8 cellular contexts compared by ENCODE assay signal in genomic region chr19:16325671-16326400, GRCh38. TPM values are rescaled to one million over a fixed set of nuclear protein-coding genes. Genes with fewer than 3 reads are reported as not detected.
DNase-seq lines count a peak whose midpoint lies in the region; ATAC-seq, FAIRE-seq and TF ChIP-seq lines count a peak whose summit lies in the region.

No MANE protein-coding gene starts in this region.

- no peaks in the 10 kb centered on the region for H3K9me3 ChIP-seq in H1 (ENCODE audit: insufficient read depth in 2 of 2, low read depth in 1 of 2, low read length in 1 of 2)

- peak overlapping the region; percentile 83 for H3K18ac ChIP-seq in H1 (ENCODE audit: extremely low read depth, low read length)

- H2BK12ac ChIP-seq in H1 (ENCODE audit: low read depth, low read length) = no peak overlapping the region

- no peak for TF ChIP-seq POLR2A in H1 (IDR thresholded peaks at IDR 0.05; ENCODE audit: control extremely low read depth in 1 of 2, low read depth in 2 of 2, low read length in 2 of 2)

- no peaks in the 10 kb centered on the region for H3K79me2 ChIP-seq in H1 (ENCODE audit: control insufficient read depth in 1 of 2, insufficient read depth in 2 of 2, low read length in 2 of 2)

- H3K27ac ChIP-seq in H1 (ENCODE audit: low read depth, low read length) (no peak overlapping the region), urinary bladder (ENCODE audit: low read depth) (peak overlapping the region; percentile 61)

- H3K27me3 ChIP-seq in H1 (replicated peaks in 1 of 4; ENCODE audit: control insufficient read depth in 3 of 4, extremely low read depth in 1 of 4, insufficient read depth in 3 of 4, low read length in 3 of 4) = peaks cover 32 to 70% (median 62%) of the 10 kb centered on the region in 4 experiments

- TF ChIP-seq EP300 in H1 (IDR thresholded peaks at IDR 0.05; ENCODE audit: borderline replicate concordance in 1 of 2, low read depth in 2 of 2, low read length in 2 of 2) = no peak

- peak overlapping the region; percentile 98 for H3K4me3 Mint-ChIP-seq in activated CD8-positive, alpha-beta memory T cell treated with anti-CD3 and anti-CD28 coated beads, Interleukin-2, amount 10 ng/mL, durations not matched to agents 7 days and 5 days
- peak overlapping the region; percentile 58 for H3K4me3 Mint-ChIP-seq in activated CD4-positive, alpha-beta T cell treated with anti-CD3 and anti-CD28 coated beads for 36 hours
- peak overlapping the region; percentile 93 for H3K4me3 Mint-ChIP-seq in natural killer cell

- WGBS in H1 (ENCODE audit: extremely low coverage in 1 of 2, insufficient coverage in 1 of 2, insufficient read length in 1 of 2, insufficient replicate concordance in 2 of 2, low coverage in 1 of 2, low lambda C conversion rate in 2 of 2, missing lambda C conversion rate in 1 of 2), 2 experiments = 1% methylated on average over 76 of the region's 76 CpGs; no CpG with 5 or more reads in 1 of the 2 experiments
- WGBS in urinary bladder = 5% methylated on average over 76 of the region's 76 CpGs

- H3K23me2 ChIP-seq in H1 (ENCODE audit: low read depth, low read length) = peaks cover 19% of the 10 kb centered on the region; the same call in 1 of the 2 replicates

- H3K56ac ChIP-seq in H1 (replicated peaks; ENCODE audit: insufficient read length, low read depth, low read length) = no peak overlapping the region

- DNase-seq in activated CD8-positive, alpha-beta memory T cell treated with anti-CD3 and anti-CD28 coated beads, Interleukin-2, amount 10 ng/mL, durations not matched to agents 7 days and 5 days = peak; percentile 76
- DNase-seq in activated CD8-positive, alpha-beta memory T cell treated with anti-CD3 and anti-CD28 coated beads for 24 hours = no peak
- DNase-seq in activated CD4-positive, alpha-beta T cell treated with anti-CD3 and anti-CD28 coated beads for 36 hours = peak; percentile 50
- DNase-seq in H1 (ENCODE audit: low read depth in 1 of 2, low spot score in 2 of 2) (peak in 1 of 2 experiments; percentile 87), natural killer cell (peak; percentile 61)

- TF ChIP-seq CTCF in H1 (IDR thresholded peaks at IDR 0.05; ENCODE audit: control extremely low read depth in 1 of 3, insufficient read depth in 1 of 3, low read depth in 1 of 3, low read length in 3 of 3) = peak in 2 of 3 experiments; percentile 0 to 5; a peak in 3 of 4 replicates
- TF ChIP-seq CTCF in natural killer cell (IDR thresholded peaks at IDR 0.05) = no peak

- H3K27me3 Mint-ChIP-seq in activated CD8-positive, alpha-beta memory T cell treated with anti-CD3 and anti-CD28 coated beads, Interleukin-2, amount 10 ng/mL, durations not matched to agents 7 days and 5 days = peaks cover 42% of the 10 kb centered on the region
- H3K27me3 Mint-ChIP-seq in activated CD4-positive, alpha-beta T cell treated with anti-CD3 and anti-CD28 coated beads for 36 hours = peaks cover 29% of the 10 kb centered on the region
- H3K27me3 Mint-ChIP-seq in natural killer cell (ENCODE audit: low read depth in 2 of 2) = peaks cover 0 to 3% of the 10 kb centered on the region in 2 donors

- peak overlapping the region; percentile 92 for H2AFZ ChIP-seq in H1 (ENCODE audit: low read length)

- H3K14ac ChIP-seq in H1 (ENCODE audit: insufficient read length) = no peak overlapping the region

- H3K4me1 Mint-ChIP-seq in activated CD8-positive, alpha-beta memory T cell treated with anti-CD3 and anti-CD28 coated beads, Interleukin-2, amount 10 ng/mL, durations not matched to agents 7 days and 5 days = peaks cover 59% of the 10 kb centered on the region
- H3K4me1 Mint-ChIP-seq in activated CD4-positive, alpha-beta T cell treated with anti-CD3 and anti-CD28 coated beads for 36 hours = peaks cover 49% of the 10 kb centered on the region
- peaks cover 32 to 45% of the 10 kb centered on the region in 2 donors for H3K4me1 Mint-ChIP-seq in natural killer cell

- H3K4me1 ChIP-seq in H1 (replicated peaks in 1 of 4; ENCODE audit: control insufficient read depth in 3 of 4, insufficient read depth in 4 of 4, low read length in 3 of 4) = peaks cover 0 to 6% (median 0%) of the 10 kb centered on the region in 4 experiments; a peak in 3 of 7 replicates
- no peaks in the 10 kb centered on the region for H3K4me1 ChIP-seq in urinary bladder (ENCODE audit: insufficient read depth)

- peaks cover 0 to 4% (median 0%) of the 10 kb centered on the region in 4 experiments; a peak in 1 of 8 replicates for H3K36me3 ChIP-seq in H1 (ENCODE audit: control insufficient read depth in 2 of 4, insufficient read depth in 4 of 4, low read length in 3 of 4)
- no peaks in the 10 kb centered on the region for H3K36me3 ChIP-seq in urinary bladder (ENCODE audit: insufficient read depth)

- H2BK15ac ChIP-seq in H1 (ENCODE audit: low read length) = no peak overlapping the region

- no peak overlapping the region for H4K5ac ChIP-seq in H1 (ENCODE audit: insufficient read length, low read depth, low read length)

- intact Hi-C loops in activated CD4-positive, alpha-beta T cell treated with anti-CD3 and anti-CD28 coated beads for 36 hours (cut with DNase I, micrococcal nuclease) = loop anchor here in 1 of 2 experiments (2.0 to 5.0 kb wide), 2 partner anchors 41 to 1521 kb away; partner anchors contain the start of gene JAK3
- intact Hi-C loops in natural killer cell (cut with micrococcal nuclease) = loop anchor here (5.0 kb wide), 2 partner anchors 111 to 249 kb away; partner anchors contain the start of gene TPM4

- CTCF ChIA-PET in activated CD8-positive, alpha-beta memory T cell treated with anti-CD3 and anti-CD28 coated beads, Interleukin-2, amount 10 ng/mL, durations not matched to agents 7 days and 5 days (lab: Charles Lee) = interaction anchor here (0.6 to 31.2 kb wide), 5 partner anchors 13 to 59 kb away, joined by 3 to 449 read pairs (median 5); no protein-coding TSS in a partner anchor
- CTCF ChIA-PET in activated CD4-positive, alpha-beta T cell treated with anti-CD3 and anti-CD28 coated beads for 36 hours (lab: Charles Lee) = interaction anchor here (0.6 kb wide), 1 partner anchor 516 kb away, joined by 3 read pairs; no protein-coding TSS in a partner anchor
- CTCF ChIA-PET in H1 (lab: Charles Lee; ENCODE audit: partially characterized antibody) = no interaction called here

- H2BK20ac ChIP-seq in H1 (ENCODE audit: low read length) = no peak overlapping the region

- no peak for FAIRE-seq in H1 (lab: Jason Lieb, UNC)

- H3K4ac ChIP-seq in H1 (replicated peaks; ENCODE audit: insufficient read length, low read depth, low read length) = no peak overlapping the region

- TF ChIP-seq RAD21 in H1 (IDR thresholded peaks at IDR 0.05 in 1 of 2, conservative IDR thresholded peaks at IDR 0.05 in 1 of 2; ENCODE audit: low read depth in 2 of 2, low read length in 2 of 2) = no peak

- no peak overlapping the region for H2AK5ac ChIP-seq in H1 (ENCODE audit: low read depth, low read length)

- H3K4me3 ChIP-seq in H1 (ENCODE audit: extremely low read depth in 1 of 4, insufficient read depth in 2 of 4, low read depth in 3 of 4, low read length in 4 of 4) (peak overlapping the region; percentile 46 to 71 (median 65)), urinary bladder (ENCODE audit: low read depth, low read length) (peak overlapping the region; percentile 85)

- no peak overlapping the region for H4K91ac ChIP-seq in H1 (replicated peaks; ENCODE audit: insufficient read length, low read length)

- H3K9ac ChIP-seq in H1 (replicated peaks in 1 of 4; ENCODE audit: extremely low read depth in 1 of 4, low read depth in 3 of 4, low read length in 3 of 4) = peak overlapping the region in 1 of 4 experiments; percentile 50; a peak in 2 of 7 replicates

- H4K20me1 ChIP-seq in H1 (replicated peaks in 1 of 2; ENCODE audit: control insufficient read depth in 1 of 2, insufficient read depth in 2 of 2, low read length in 2 of 2) = peaks cover 0 to 6% of the 10 kb centered on the region in 2 experiments

- no peak overlapping the region for H3K23ac ChIP-seq in H1 (ENCODE audit: insufficient read length)

- peak overlapping the region; percentile 79; the same call in 1 of the 2 replicates for H4K8ac ChIP-seq in H1 (ENCODE audit: extremely low read depth, insufficient read depth, low read length)

- peak overlapping the region; percentile 88 for H3K27ac Mint-ChIP-seq in activated CD8-positive, alpha-beta memory T cell treated with anti-CD3 and anti-CD28 coated beads, Interleukin-2, amount 10 ng/mL, durations not matched to agents 7 days and 5 days
- peak overlapping the region; percentile 49 for H3K27ac Mint-ChIP-seq in activated CD4-positive, alpha-beta T cell treated with anti-CD3 and anti-CD28 coated beads for 36 hours
- H3K27ac Mint-ChIP-seq in natural killer cell = peak overlapping the region; percentile 98 to 99

- H3K36me3 Mint-ChIP-seq in activated CD8-positive, alpha-beta memory T cell treated with anti-CD3 and anti-CD28 coated beads, Interleukin-2, amount 10 ng/mL, durations not matched to agents 7 days and 5 days = peaks cover 45% of the 10 kb centered on the region
- H3K36me3 Mint-ChIP-seq in activated CD4-positive, alpha-beta T cell treated with anti-CD3 and anti-CD28 coated beads for 36 hours (ENCODE audit: low read depth) = peaks cover 2% of the 10 kb centered on the region
- H3K36me3 Mint-ChIP-seq in natural killer cell = peaks cover 23% of the 10 kb centered on the region

- ATAC-seq in activated CD8-positive, alpha-beta memory T cell treated with anti-CD3 and anti-CD28 coated beads, Interleukin-2, amount 10 ng/mL, durations not matched to agents 7 days and 5 days = no peak
- no peak for ATAC-seq in activated CD4-positive, alpha-beta T cell treated with anti-CD3 and anti-CD28 coated beads for 36 hours
- no peak for ATAC-seq in natural killer cell
- no peak for ATAC-seq in HG03139 (IDR thresholded peaks at IDR 0.05; ENCODE audit: unreplicated experiment)
- no peak for ATAC-seq in GM19455 (IDR thresholded peaks at IDR 0.05; ENCODE audit: unreplicated experiment)

- POLR2A ChIA-PET in activated CD4-positive, alpha-beta T cell treated with anti-CD3 and anti-CD28 coated beads for 36 hours (lab: Charles Lee) = no interaction called here
- POLR2A ChIA-PET in H1 (lab: Charles Lee; ENCODE audit: partially characterized antibody) = interaction anchor here (0.7 kb wide), 1 partner anchor 81 kb away, joined by 4 read pairs; no protein-coding TSS in a partner anchor

- no peaks in the 10 kb centered on the region for H3K79me1 ChIP-seq in H1 (ENCODE audit: low read depth, low read length)

- peak overlapping the region; percentile 84 to 99 for H3K4me2 ChIP-seq in H1 (ENCODE audit: insufficient read depth in 1 of 2, low read depth in 2 of 2, low read length in 2 of 2)

- no peaks in the 10 kb centered on the region for H3K9me3 Mint-ChIP-seq in activated CD8-positive, alpha-beta memory T cell treated with anti-CD3 and anti-CD28 coated beads, Interleukin-2, amount 10 ng/mL, durations not matched to agents 7 days and 5 days (ENCODE audit: low read depth)
- H3K9me3 Mint-ChIP-seq in activated CD4-positive, alpha-beta T cell treated with anti-CD3 and anti-CD28 coated beads for 36 hours (ENCODE audit: low read depth) = no peaks in the 10 kb centered on the region
- H3K9me3 Mint-ChIP-seq in natural killer cell = no peaks in the 10 kb centered on the region

- H2BK5ac ChIP-seq in H1 (ENCODE audit: low read depth, low read length) = no peak overlapping the region

- no peak overlapping the region for H2BK120ac ChIP-seq in H1 (replicated peaks; ENCODE audit: low read depth, low read length)

RNA-seq across cellular contexts. Expression of gene KLF2, which starts 1.2 kb away (rescaled TPM):
- total RNA-seq in activated CD8-positive, alpha-beta memory T cell treated with anti-CD3 and anti-CD28 coated beads, Interleukin-2, amount 10 ng/mL, durations not matched to agents 7 days and 5 days = 100 to 1,000 TPM in 1 of 2 experiments, 10 to 100 TPM in 1; 62.1 to 124 TPM
- total RNA-seq in activated CD4-positive, alpha-beta T cell treated with anti-CD3 and anti-CD28 coated beads for 36 hours = under 1 TPM; 0.57 to 0.90 TPM
- total RNA-seq in H1 (2021; fragmentation: NEBNext Ultra II Directional; extraction: Animal tissue kit (Norgen Biotek cat#: 25700)) = 0.19 and 0.52 TPM in 2 replicates
- polyA plus RNA-seq in H1 (2011; rRNA removed) (0.11 and 0.33 TPM in 2 replicates), urinary bladder (155 TPM)
- not detected for polyA plus RNA-seq in H1 (2011; cell fraction: cytosol; rRNA removed)
- polyA plus RNA-seq in H1 (2011; cell fraction: nucleus; rRNA removed) = 0.27 TPM
- 0.17 to 0.43 TPM (median 0.22 TPM) in 3 of 4 replicates, not detected in the other for polyA plus RNA-seq in H1 (2012, experiment 1 of 2)
- polyA plus RNA-seq in H1 (2012, experiment 2 of 2) = 0.35 TPM
- 0.32 TPM for polyA plus RNA-seq in H1 (2013, experiment 1 of 2)
- polyA plus RNA-seq in H1 (2013, experiment 2 of 2) = 0.31 TPM
- polyA minus RNA-seq in H1 (2011; rRNA and poly(A)+ RNA removed) = not detected in 2 replicates
- not detected for polyA minus RNA-seq in H1 (2011; cell fraction: cytosol; rRNA and poly(A)+ RNA removed)
- 0.50 TPM for polyA minus RNA-seq in H1 (2011; cell fraction: nucleus; rRNA and poly(A)+ RNA removed)
- total RNA-seq in natural killer cell (100 to 1,000 TPM; 246 to 645 (median 377) TPM), urinary bladder (14.2 TPM)
